1 cellular context compared by ENCODE assay signal in the genomic region with DNA sequence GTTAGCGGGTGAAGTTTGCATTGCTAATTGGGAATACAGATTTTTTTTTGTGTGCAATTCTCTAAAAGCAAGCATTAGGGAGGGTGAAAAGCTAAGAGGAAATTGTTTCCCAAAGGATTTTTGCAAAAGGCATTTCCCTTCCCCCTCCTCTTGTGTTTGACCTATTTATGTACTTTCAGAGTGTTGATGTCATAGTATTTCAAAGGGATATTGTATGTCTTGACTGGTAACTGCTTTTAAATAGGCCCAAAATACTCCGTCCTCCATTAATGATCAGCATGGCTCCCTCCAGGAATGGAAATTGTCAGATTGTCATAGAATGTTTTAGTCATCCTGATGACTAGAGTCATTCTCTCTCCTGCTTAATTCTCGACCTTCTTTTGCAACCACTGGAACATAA.
TF ChIP-seq lines count a peak whose summit lies in the region.

No MANE protein-coding gene starts in this region.

TF ChIP-seq in HepG2, 621 proteins besides CTCF, POLR2A, EP300 and RAD21 (continued from another document):
- TF ChIP-seq, protein P1, sequence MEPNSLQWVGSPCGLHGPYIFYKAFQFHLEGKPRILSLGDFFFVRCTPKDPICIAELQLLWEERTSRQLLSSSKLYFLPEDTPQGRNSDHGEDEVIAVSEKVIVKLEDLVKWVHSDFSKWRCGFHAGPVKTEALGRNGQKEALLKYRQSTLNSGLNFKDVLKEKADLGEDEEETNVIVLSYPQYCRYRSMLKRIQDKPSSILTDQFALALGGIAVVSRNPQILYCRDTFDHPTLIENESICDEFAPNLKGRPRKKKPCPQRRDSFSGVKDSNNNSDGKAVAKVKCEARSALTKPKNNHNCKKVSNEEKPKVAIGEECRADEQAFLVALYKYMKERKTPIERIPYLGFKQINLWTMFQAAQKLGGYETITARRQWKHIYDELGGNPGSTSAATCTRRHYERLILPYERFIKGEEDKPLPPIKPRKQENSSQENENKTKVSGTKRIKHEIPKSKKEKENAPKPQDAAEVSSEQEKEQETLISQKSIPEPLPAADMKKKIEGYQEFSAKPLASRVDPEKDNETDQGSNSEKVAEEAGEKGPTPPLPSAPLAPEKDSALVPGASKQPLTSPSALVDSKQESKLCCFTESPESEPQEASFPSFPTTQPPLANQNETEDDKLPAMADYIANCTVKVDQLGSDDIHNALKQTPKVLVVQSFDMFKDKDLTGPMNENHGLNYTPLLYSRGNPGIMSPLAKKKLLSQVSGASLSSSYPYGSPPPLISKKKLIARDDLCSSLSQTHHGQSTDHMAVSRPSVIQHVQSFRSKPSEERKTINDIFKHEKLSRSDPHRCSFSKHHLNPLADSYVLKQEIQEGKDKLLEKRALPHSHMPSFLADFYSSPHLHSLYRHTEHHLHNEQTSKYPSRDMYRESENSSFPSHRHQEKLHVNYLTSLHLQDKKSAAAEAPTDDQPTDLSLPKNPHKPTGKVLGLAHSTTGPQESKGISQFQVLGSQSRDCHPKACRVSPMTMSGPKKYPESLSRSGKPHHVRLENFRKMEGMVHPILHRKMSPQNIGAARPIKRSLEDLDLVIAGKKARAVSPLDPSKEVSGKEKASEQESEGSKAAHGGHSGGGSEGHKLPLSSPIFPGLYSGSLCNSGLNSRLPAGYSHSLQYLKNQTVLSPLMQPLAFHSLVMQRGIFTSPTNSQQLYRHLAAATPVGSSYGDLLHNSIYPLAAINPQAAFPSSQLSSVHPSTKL (CRISPR knock-in tag; IDR thresholded peaks at IDR 0.05), result peak; percentile 18; the same call in 1 of the 2 replicates
- 0 out of 2 replicates have a peak, but pooled peaks have one; percentile 36 for TF ChIP-seq NFIC (IDR thresholded peaks at IDR 0.05; ENCODE audit: low read length)
- TF ChIP-seq ZNF33A (CRISPR knock-in tag; IDR thresholded peaks at IDR 0.05; ENCODE audit: borderline replicate concordance), result no peak
- TF ChIP-seq MIXL1 (CRISPR knock-in tag; IDR thresholded peaks at IDR 0.05), result 0 out of 2 replicates have a peak, but pooled peaks have one; percentile 14
- TF ChIP-seq SIX1 (CRISPR knock-in tag; IDR thresholded peaks at IDR 0.05; ENCODE audit: borderline replicate concordance), result no peak
- TF ChIP-seq SAP130 (CRISPR knock-in tag; IDR thresholded peaks at IDR 0.05; ENCODE audit: low read depth), result peak; percentile 58
- TF ChIP-seq PHB2 (IDR thresholded peaks at IDR 0.05; ENCODE audit: partially characterized antibody), result no peak
- no peak for TF ChIP-seq FOXP1 (IDR thresholded peaks at IDR 0.05)
- peak; percentile 36; the same call in 1 of the 2 replicates for TF ChIP-seq FOXP1 (CRISPR knock-in tag; IDR thresholded peaks at IDR 0.05)
- no peak for TF ChIP-seq GATAD2A (CRISPR knock-in tag; IDR thresholded peaks at IDR 0.05)
- TF ChIP-seq ZFX (CRISPR knock-in tag; IDR thresholded peaks at IDR 0.05; ENCODE audit: low read depth), result no peak
- no peak for TF ChIP-seq AGO1 (IDR thresholded peaks at IDR 0.05; ENCODE audit: low read depth, low read length, poor library complexity, severe bottlenecking)
- peak; percentile 36; the same call in 1 of the 2 replicates for TF ChIP-seq POLR2AphosphoS5 (IDR thresholded peaks at IDR 0.05; ENCODE audit: low read depth, low read length)
- no peak for TF ChIP-seq CHCHD3 (CRISPR knock-in tag; IDR thresholded peaks at IDR 0.05)
- TF ChIP-seq, protein P2, sequence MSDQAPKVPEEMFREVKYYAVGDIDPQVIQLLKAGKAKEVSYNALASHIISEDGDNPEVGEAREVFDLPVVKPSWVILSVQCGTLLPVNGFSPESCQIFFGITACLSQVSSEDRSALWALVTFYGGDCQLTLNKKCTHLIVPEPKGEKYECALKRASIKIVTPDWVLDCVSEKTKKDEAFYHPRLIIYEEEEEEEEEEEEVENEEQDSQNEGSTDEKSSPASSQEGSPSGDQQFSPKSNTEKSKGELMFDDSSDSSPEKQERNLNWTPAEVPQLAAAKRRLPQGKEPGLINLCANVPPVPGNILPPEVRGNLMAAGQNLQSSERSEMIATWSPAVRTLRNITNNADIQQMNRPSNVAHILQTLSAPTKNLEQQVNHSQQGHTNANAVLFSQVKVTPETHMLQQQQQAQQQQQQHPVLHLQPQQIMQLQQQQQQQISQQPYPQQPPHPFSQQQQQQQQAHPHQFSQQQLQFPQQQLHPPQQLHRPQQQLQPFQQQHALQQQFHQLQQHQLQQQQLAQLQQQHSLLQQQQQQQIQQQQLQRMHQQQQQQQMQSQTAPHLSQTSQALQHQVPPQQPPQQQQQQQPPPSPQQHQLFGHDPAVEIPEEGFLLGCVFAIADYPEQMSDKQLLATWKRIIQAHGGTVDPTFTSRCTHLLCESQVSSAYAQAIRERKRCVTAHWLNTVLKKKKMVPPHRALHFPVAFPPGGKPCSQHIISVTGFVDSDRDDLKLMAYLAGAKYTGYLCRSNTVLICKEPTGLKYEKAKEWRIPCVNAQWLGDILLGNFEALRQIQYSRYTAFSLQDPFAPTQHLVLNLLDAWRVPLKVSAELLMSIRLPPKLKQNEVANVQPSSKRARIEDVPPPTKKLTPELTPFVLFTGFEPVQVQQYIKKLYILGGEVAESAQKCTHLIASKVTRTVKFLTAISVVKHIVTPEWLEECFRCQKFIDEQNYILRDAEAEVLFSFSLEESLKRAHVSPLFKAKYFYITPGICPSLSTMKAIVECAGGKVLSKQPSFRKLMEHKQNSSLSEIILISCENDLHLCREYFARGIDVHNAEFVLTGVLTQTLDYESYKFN (CRISPR knock-in tag; conservative IDR thresholded peaks at IDR 0.05), result peak; percentile 46; the same call in 1 of the 2 replicates
- TF ChIP-seq KDM5A (IDR thresholded peaks at IDR 0.05; ENCODE audit: borderline replicate concordance, low read length), result no peak
- no peak for TF ChIP-seq NR2F6 (IDR thresholded peaks at IDR 0.05)
- peak; percentile 10; the same call in 1 of the 2 replicates for TF ChIP-seq NR2F6 (CRISPR knock-in tag; IDR thresholded peaks at IDR 0.05)
- no peak for TF ChIP-seq ZNF781 (CRISPR knock-in tag; IDR thresholded peaks at IDR 0.05; ENCODE audit: borderline replicate concordance, not compliant biosample characterization)
- TF ChIP-seq, protein P3, sequence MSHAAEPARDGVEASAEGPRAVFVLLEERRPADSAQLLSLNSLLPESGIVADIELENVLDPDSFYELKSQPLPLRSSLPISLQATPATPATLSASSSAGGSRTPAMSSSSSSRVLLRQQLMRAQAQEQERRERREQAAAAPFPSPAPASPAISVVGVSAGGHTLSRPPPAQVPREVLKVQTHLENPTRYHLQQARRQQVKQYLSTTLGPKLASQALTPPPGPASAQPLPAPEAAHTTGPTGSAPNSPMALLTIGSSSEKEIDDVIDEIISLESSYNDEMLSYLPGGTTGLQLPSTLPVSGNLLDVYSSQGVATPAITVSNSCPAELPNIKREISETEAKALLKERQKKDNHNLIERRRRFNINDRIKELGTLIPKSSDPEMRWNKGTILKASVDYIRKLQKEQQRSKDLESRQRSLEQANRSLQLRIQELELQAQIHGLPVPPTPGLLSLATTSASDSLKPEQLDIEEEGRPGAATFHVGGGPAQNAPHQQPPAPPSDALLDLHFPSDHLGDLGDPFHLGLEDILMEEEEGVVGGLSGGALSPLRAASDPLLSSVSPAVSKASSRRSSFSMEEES (CRISPR knock-in tag; IDR thresholded peaks at IDR 0.05), result peak; percentile 18; the same call in 1 of the 2 replicates
- 0 out of 2 replicates have a peak, but pooled peaks have one; percentile 4 for TF ChIP-seq ATF7 (IDR thresholded peaks at IDR 0.05)
- no peak for TF ChIP-seq ATF7 (CRISPR knock-in tag; IDR thresholded peaks at IDR 0.05)
- no peak for TF ChIP-seq HOXA3 (CRISPR knock-in tag; IDR thresholded peaks at IDR 0.05)
